ENCODE assay signal across 9 cellular contexts in genomic region chr3:71456155-71456554, GRCh38.
DNase-seq lines count a peak whose midpoint lies in the region; ATAC-seq and FAIRE-seq lines count a peak whose summit lies in the region.
"Had no signal": no experiment of that assay in that cellular context is flagged by ENCODE, and none has a peak within 500 bp of the region (broad histone marks: within the 10 kb centered on the region; RNA-seq: fewer than 3 reads in every experiment).

No MANE protein-coding gene starts in this region.

- peak overlapping the region; percentile 95 for H3K27ac Mint-ChIP-seq in activated naive CD8-positive, alpha-beta T cell treated with anti-CD3 and anti-CD28 coated beads, Interleukin-2, amount 10 ng/mL, durations not matched to agents 7 days and 5 days
- H3K27ac Mint-ChIP-seq in natural killer cell treated with Interleukin-12 subunit alpha and Interleukin-12 subunit beta and Interleukin-15 and Interleukin-18, amount 100 ng/mL, for 72 hours = peak overlapping the region; percentile 57 to 66

- H3K9me3 Mint-ChIP-seq in activated naive CD8-positive, alpha-beta T cell treated with anti-CD3 and anti-CD28 coated beads, Interleukin-2, amount 10 ng/mL, durations not matched to agents 7 days and 5 days = no peaks in the 10 kb centered on the region
- H3K9me3 Mint-ChIP-seq in natural killer cell treated with Interleukin-12 subunit alpha and Interleukin-12 subunit beta and Interleukin-15 and Interleukin-18, amount 100 ng/mL, for 72 hours = no peaks in the 10 kb centered on the region

- H3K27me3 ChIP-seq in Karpas-422 (ENCODE audit: low read length) = no peaks in the 10 kb centered on the region
- H3K27me3 ChIP-seq: ovary had no signal

- no peaks in the 10 kb centered on the region for H3K27me3 Mint-ChIP-seq in activated naive CD8-positive, alpha-beta T cell treated with anti-CD3 and anti-CD28 coated beads, Interleukin-2, amount 10 ng/mL, durations not matched to agents 7 days and 5 days
- H3K27me3 Mint-ChIP-seq in natural killer cell treated with Interleukin-12 subunit alpha and Interleukin-12 subunit beta and Interleukin-15 and Interleukin-18, amount 100 ng/mL, for 72 hours = no peaks in the 10 kb centered on the region

- no peaks in the 10 kb centered on the region for H3K36me3 ChIP-seq in Karpas-422 (ENCODE audit: insufficient read depth, low read length)
- H3K36me3 ChIP-seq: ovary had no signal

- H3K36me3 Mint-ChIP-seq in activated naive CD8-positive, alpha-beta T cell treated with anti-CD3 and anti-CD28 coated beads, Interleukin-2, amount 10 ng/mL, durations not matched to agents 7 days and 5 days = peaks cover 8% of the 10 kb centered on the region
- H3K36me3 Mint-ChIP-seq in natural killer cell treated with Interleukin-12 subunit alpha and Interleukin-12 subunit beta and Interleukin-15 and Interleukin-18, amount 100 ng/mL, for 72 hours = no peaks in the 10 kb centered on the region

- no peak overlapping the region for H2AFZ ChIP-seq in Karpas-422 (ENCODE audit: low read length)

- no peak for FAIRE-seq in RCC 7860 (lab: Jason Lieb, UNC)

- peak overlapping the region; percentile 79 for H3K4me3 Mint-ChIP-seq in activated naive CD8-positive, alpha-beta T cell treated with anti-CD3 and anti-CD28 coated beads, Interleukin-2, amount 10 ng/mL, durations not matched to agents 7 days and 5 days
- H3K4me3 Mint-ChIP-seq in natural killer cell treated with Interleukin-12 subunit alpha and Interleukin-12 subunit beta and Interleukin-15 and Interleukin-18, amount 100 ng/mL, for 72 hours = peak overlapping the region; percentile 78

- no peaks in the 10 kb centered on the region for H3K9me2 ChIP-seq in Karpas-422 (replicated peaks; ENCODE audit: insufficient read depth, low read length)

- H3K4me1 ChIP-seq in Karpas-422 (ENCODE audit: low read length) = peaks cover 97% of the 10 kb centered on the region

- DNase-seq in GF-D8 (lab: John Stamatoyannopoulos, UW) = peak; percentile 30
- peak; percentile 91 for DNase-seq in Karpas-422
- no peak for DNase-seq in activated naive CD8-positive, alpha-beta T cell treated with anti-CD3 and anti-CD28 coated beads, Interleukin-2, amount 10 ng/mL, durations not matched to agents 7 days and 5 days
- DNase-seq in natural killer cell treated with Interleukin-12 subunit alpha and Interleukin-12 subunit beta and Interleukin-15 and Interleukin-18, amount 100 ng/mL, for 72 hours (ENCODE audit: low spot score) = no peak
- no peak for DNase-seq in RCC 7860 (ENCODE audit: low spot score)
- DNase-seq in T1000 (lab: John Stamatoyannopoulos, UW) = no peak
- DNase-seq in DMS153 (lab: John Stamatoyannopoulos, UW) = no peak
- DNase-seq: ovary, RPMI8226 had no signal

- H4K20me1 ChIP-seq in Karpas-422 (ENCODE audit: insufficient read depth, low read depth, low read length) = no peaks in the 10 kb centered on the region

- peak overlapping the region; percentile 99 for H3K27ac ChIP-seq in Karpas-422 (ENCODE audit: low read length)
- H3K27ac ChIP-seq: ovary had no signal

- POLR2A ChIA-PET in activated naive CD8-positive, alpha-beta T cell treated with anti-CD3 and anti-CD28 coated beads, Interleukin-2, amount 10 ng/mL, durations not matched to agents 7 days and 5 days (lab: Charles Lee) = interaction anchor here (0.6 to 7.5 kb wide), 8 partner anchors 14 to 127 kb away, joined by 4 to 98 read pairs (median 7); partner anchors contain the start of gene FOXP1

- H3K4me3 ChIP-seq in Karpas-422 (ENCODE audit: low read length) = peak overlapping the region; percentile 61
- H3K4me3 ChIP-seq: ovary had no signal

- no peaks in the 10 kb centered on the region for H3K9me3 ChIP-seq in Karpas-422 (ENCODE audit: low read length)
- H3K9me3 ChIP-seq: ovary had no signal

- H3K4me1 Mint-ChIP-seq in activated naive CD8-positive, alpha-beta T cell treated with anti-CD3 and anti-CD28 coated beads, Interleukin-2, amount 10 ng/mL, durations not matched to agents 7 days and 5 days = peaks cover 72% of the 10 kb centered on the region
- peaks cover 57 to 59% of the 10 kb centered on the region in 2 donors for H3K4me1 Mint-ChIP-seq in natural killer cell treated with Interleukin-12 subunit alpha and Interleukin-12 subunit beta and Interleukin-15 and Interleukin-18, amount 100 ng/mL, for 72 hours (ENCODE audit: low read depth in 2 of 2)

- H3K4me2 ChIP-seq in Karpas-422 (ENCODE audit: low read depth, low read length, poor library complexity, severe bottlenecking) = peak overlapping the region; percentile 81

- peaks cover 100% of the 10 kb centered on the region for H3K79me2 ChIP-seq in Karpas-422 (ENCODE audit: low read length)

- peak overlapping the region; percentile 69 for H3K9ac ChIP-seq in Karpas-422 (ENCODE audit: low read length)

- peak; percentile 21 for ATAC-seq in activated naive CD8-positive, alpha-beta T cell treated with anti-CD3 and anti-CD28 coated beads, Interleukin-2, amount 10 ng/mL, durations not matched to agents 7 days and 5 days (ENCODE audit: low read depth)
- ATAC-seq in natural killer cell treated with Interleukin-12 subunit alpha and Interleukin-12 subunit beta and Interleukin-15 and Interleukin-18, amount 100 ng/mL, for 72 hours = peak in 1 of 2 donors; percentile 53

Comparison
In these comparisons a context has a peak if more than half of its experiments do, and no peak if none do; other contexts are left out.
1. DNase-seq: peak in GF-D8 (single experiment) and Karpas-422 (single experiment); none in activated naive CD8-positive, alpha-beta T cell treated with anti-CD3 and anti-CD28 coated beads, Interleukin-2, amount 10 ng/mL, durations not matched to agents 7 days and 5 days (single experiment), natural killer cell treated with Interleukin-12 subunit alpha and Interleukin-12 subunit beta and Interleukin-15 and Interleukin-18, amount 100 ng/mL, for 72 hours (single experiment), RCC 7860 (single experiment), T1000 (single experiment) and DMS153 (single experiment).